In genomic region chr4:76512000-76512399, GRCh38 we compare ENCODE assay signal across 25 cellular contexts.
DNase-seq lines count a peak whose midpoint lies in the region; ATAC-seq and TF ChIP-seq lines count a peak whose summit lies in the region.
"Had no signal": no experiment of that assay in that cellular context is flagged by ENCODE, and none has a peak within 500 bp of the region (broad histone marks: within the 10 kb centered on the region; RNA-seq: fewer than 3 reads in every experiment).

No MANE protein-coding gene starts in this region.

- ATAC-seq in HG03442 (IDR thresholded peaks at IDR 0.05; ENCODE audit: unreplicated experiment) (no peak), natural killer cell (no peak)
- no peak for ATAC-seq in stimulated activated memory B cell treated with anti-CD40 and anti-IgM and Interleukin-4, amounts not matched to agents 10 μg/mL and 1 μg/mL and 100 μg/mL, for 72 hours
- ATAC-seq: stimulated activated naive CD8-positive, alpha-beta T cell treated with anti-CD3 and anti-CD28 coated beads, Interleukin-15, amount 100 ng/mL, for 72 hours had no signal

- H3K9me3 ChIP-seq in Loucy (ENCODE audit: insufficient read depth, low read depth, low read length) (peaks cover 5% of the 10 kb centered on the region; the same call in 1 of the 2 replicates), hepatocyte (ENCODE audit: low read depth) (no peaks in the 10 kb centered on the region), trophoblast cell (ENCODE audit: insufficient read depth, low read depth, low read length) (no peaks in the 10 kb centered on the region)
- H3K9me3 ChIP-seq: HAP-1, prostate gland, tibial artery had no signal

- 0 out of 2 replicates have a peak, but pooled peaks cover 9% of the 10 kb centered on the region for H3F3A ChIP-seq in Loucy (ENCODE audit: low read depth)

- no peak overlapping the region for H4K8ac ChIP-seq in trophoblast cell (ENCODE audit: low read depth, low read length)

- H3K27ac ChIP-seq in C4-2B: peak overlapping the region; percentile 70
- H3K27ac ChIP-seq in hepatocyte: peak overlapping the region; percentile 62
- H3K27ac ChIP-seq in trophoblast cell (ENCODE audit: low read depth, low read length): no peak overlapping the region
- H3K27ac ChIP-seq: prostate gland, tibial artery had no signal

- H3K36me3 Mint-ChIP-seq in stimulated activated memory B cell treated with anti-CD40 and anti-IgM and Interleukin-4, amounts not matched to agents 10 μg/mL and 1 μg/mL and 100 μg/mL, for 72 hours: no peaks in the 10 kb centered on the region
- H3K36me3 Mint-ChIP-seq in natural killer cell: peaks cover 8% of the 10 kb centered on the region

- no peaks in the 10 kb centered on the region for H3K36me3 ChIP-seq in Loucy (ENCODE audit: insufficient read depth, low read length)
- no peaks in the 10 kb centered on the region for H3K36me3 ChIP-seq in hepatocyte (replicated peaks; ENCODE audit: insufficient read depth, low read depth)
- H3K36me3 ChIP-seq in trophoblast cell (ENCODE audit: control insufficient read depth in 1 of 2, insufficient read depth in 2 of 2, low read length in 2 of 2): no peaks in the 10 kb centered on the region
- H3K36me3 ChIP-seq: HAP-1, prostate gland, tibial artery had no signal

- DNase-seq in hepatocyte (ENCODE audit: low spot score) (no peak), trophoblast cell (no peak), NCI-H510A (lab: John Stamatoyannopoulos, UW) (no peak), natural killer cell (no peak)
- DNase-seq: activated CD4-positive, alpha-beta T cell treated with anti-CD3 and anti-CD28 coated beads, Interleukin-2, amount 10 ng/mL, durations not matched to agents 24 days and 14 days; activated naive CD4-positive, alpha-beta T cell; activated T-cell treated with anti-CD3 and anti-CD28 coated beads, Interleukin-2, amount 50 U/mL, for 48 hours; body of pancreas; COR-L47; DMS79 treated with DMSO at 0.1 percent for 48 hours; Karpas-422; kidney; NCI-H524 treated with DMSO at 0.1 percent for 48 hours; NK-92 treated with Interleukin-12 subunit alpha and Interleukin-12 subunit beta, amount 100 ng/mL, for 24 hours; SHP77; stimulated activated naive CD8-positive, alpha-beta T cell treated with anti-CD3 and anti-CD28 coated beads, Interleukin-15, amount 100 ng/mL, for 72 hours; tibial artery had no signal

- H3K4ac ChIP-seq in trophoblast cell (ENCODE audit: low read depth, low read length): no peak overlapping the region

- intact Hi-C loops in natural killer cell (cut with micrococcal nuclease): no loop called here

- H2AK5ac ChIP-seq in trophoblast cell (ENCODE audit: low read length): peak overlapping the region; percentile 39

- H3K4me3 Mint-ChIP-seq in stimulated activated memory B cell treated with anti-CD40 and anti-IgM and Interleukin-4, amounts not matched to agents 10 μg/mL and 1 μg/mL and 100 μg/mL, for 72 hours: no peak overlapping the region
- H3K4me3 Mint-ChIP-seq in natural killer cell: no peak overlapping the region
- H3K4me3 Mint-ChIP-seq: activated CD4-positive, alpha-beta T cell treated with anti-CD3 and anti-CD28 coated beads, Interleukin-2, amount 10 ng/mL, durations not matched to agents 24 days and 14 days; B cell; stimulated activated naive CD8-positive, alpha-beta T cell treated with anti-CD3 and anti-CD28 coated beads, Interleukin-15, amount 100 ng/mL, for 72 hours had no signal

- H3K9me2 ChIP-seq in Loucy (replicated peaks; ENCODE audit: low read depth, low read length): no peaks in the 10 kb centered on the region
- H3K9me2 ChIP-seq in hepatocyte (replicated peaks; ENCODE audit: insufficient read depth): no peaks in the 10 kb centered on the region

- H3K9ac ChIP-seq in Loucy (ENCODE audit: low read depth, low read length, poor library complexity, severe bottlenecking) (no peak overlapping the region), trophoblast cell (ENCODE audit: low read length) (no peak overlapping the region)

- H3K4me1 ChIP-seq in Loucy (ENCODE audit: insufficient read depth, low read length, poor library complexity, severe bottlenecking) (no peaks in the 10 kb centered on the region), hepatocyte (ENCODE audit: insufficient read depth) (peaks cover 9% of the 10 kb centered on the region), trophoblast cell (ENCODE audit: control insufficient read depth in 1 of 2, insufficient read depth in 2 of 2, low read length in 2 of 2) (peaks cover 0 to 4% of the 10 kb centered on the region in 2 experiments)
- H3K4me1 ChIP-seq: HAP-1, prostate gland had no signal

- WGBS in hepatocyte (ENCODE audit: low lambda C conversion rate, missing lambda C conversion rate): 100% methylated on average over 1 of the region's 1 CpG
- WGBS in trophoblast cell (ENCODE audit: extremely low coverage, insufficient coverage, insufficient read length): no CpG with 5 or more reads among the region's 1 CpG

- H2BK12ac ChIP-seq in trophoblast cell (ENCODE audit: low read length): peak overlapping the region; percentile 19

- H3K4me3 ChIP-seq in Loucy (ENCODE audit: low read length, poor library complexity, severe bottlenecking): no peak overlapping the region
- no peak overlapping the region for H3K4me3 ChIP-seq in hepatocyte
- no peak overlapping the region for H3K4me3 ChIP-seq in trophoblast cell (ENCODE audit: low read depth, low read length)
- H3K4me3 ChIP-seq: body of pancreas, HAP-1, lung, prostate gland, tibial artery had no signal

- peak overlapping the region; percentile 45 for H4K91ac ChIP-seq in trophoblast cell (ENCODE audit: low read depth, low read length)

- no peak overlapping the region for H3K4me2 ChIP-seq in Loucy (ENCODE audit: low read depth, low read length, poor library complexity, severe bottlenecking)
- H3K4me2 ChIP-seq in hepatocyte: no peak overlapping the region
- H3K4me2 ChIP-seq in trophoblast cell (ENCODE audit: low read length): no peak overlapping the region

- no peaks in the 10 kb centered on the region for H3K27me3 ChIP-seq in Loucy (ENCODE audit: insufficient read depth, low read length, poor library complexity, severe bottlenecking)
- H3K27me3 ChIP-seq in hepatocyte: no peaks in the 10 kb centered on the region
- no peaks in the 10 kb centered on the region for H3K27me3 ChIP-seq in trophoblast cell (ENCODE audit: insufficient read depth, low read length)
- H3K27me3 ChIP-seq: body of pancreas, tibial artery had no signal

- no peaks in the 10 kb centered on the region for H3K27me3 Mint-ChIP-seq in stimulated activated memory B cell treated with anti-CD40 and anti-IgM and Interleukin-4, amounts not matched to agents 10 μg/mL and 1 μg/mL and 100 μg/mL, for 72 hours
- H3K27me3 Mint-ChIP-seq in natural killer cell (ENCODE audit: low read depth in 2 of 2): peaks cover 0 to 2% of the 10 kb centered on the region in 2 donors
- H3K27me3 Mint-ChIP-seq: activated CD4-positive, alpha-beta T cell treated with anti-CD3 and anti-CD28 coated beads, Interleukin-2, amount 10 ng/mL, durations not matched to agents 24 days and 14 days; B cell; stimulated activated naive CD8-positive, alpha-beta T cell treated with anti-CD3 and anti-CD28 coated beads, Interleukin-15, amount 100 ng/mL, for 72 hours had no signal

- peak overlapping the region; percentile 29 for H3K18ac ChIP-seq in trophoblast cell (ENCODE audit: low read length)

- H2BK120ac ChIP-seq in trophoblast cell (ENCODE audit: insufficient read depth, low read length, poor library complexity): peak overlapping the region; percentile 83

- peak overlapping the region; percentile 9 for H2BK5ac ChIP-seq in trophoblast cell (ENCODE audit: low read depth, low read length, poor library complexity)

- H3K23ac ChIP-seq in trophoblast cell (ENCODE audit: low read length): no peak overlapping the region

- no peak overlapping the region for H3K27ac Mint-ChIP-seq in stimulated activated memory B cell treated with anti-CD40 and anti-IgM and Interleukin-4, amounts not matched to agents 10 μg/mL and 1 μg/mL and 100 μg/mL, for 72 hours
- no peak overlapping the region for H3K27ac Mint-ChIP-seq in natural killer cell
- H3K27ac Mint-ChIP-seq: activated CD4-positive, alpha-beta T cell treated with anti-CD3 and anti-CD28 coated beads, Interleukin-2, amount 10 ng/mL, durations not matched to agents 24 days and 14 days; B cell had no signal

- H3K79me1 ChIP-seq in trophoblast cell (ENCODE audit: low read length): peaks cover 9% of the 10 kb centered on the region

- H4K20me1 ChIP-seq in Loucy (ENCODE audit: insufficient read depth, low read length, poor library complexity, severe bottlenecking) (no peaks in the 10 kb centered on the region), hepatocyte (ENCODE audit: insufficient read depth, poor library complexity, severe bottlenecking) (no peaks in the 10 kb centered on the region)

- H3K79me2 ChIP-seq in Loucy (ENCODE audit: insufficient read depth, low read length): no peaks in the 10 kb centered on the region
- no peaks in the 10 kb centered on the region for H3K79me2 ChIP-seq in hepatocyte
- H3K79me2 ChIP-seq in trophoblast cell (ENCODE audit: control insufficient read depth, insufficient read depth, low read length, poor library complexity): peaks cover 1% of the 10 kb centered on the region

- no peak overlapping the region for H3K14ac ChIP-seq in trophoblast cell (ENCODE audit: low read length)

- H3K4me1 Mint-ChIP-seq in stimulated activated memory B cell treated with anti-CD40 and anti-IgM and Interleukin-4, amounts not matched to agents 10 μg/mL and 1 μg/mL and 100 μg/mL, for 72 hours: peaks cover 7% of the 10 kb centered on the region
- H3K4me1 Mint-ChIP-seq in natural killer cell: no peaks in the 10 kb centered on the region
- H3K4me1 Mint-ChIP-seq: activated CD4-positive, alpha-beta T cell treated with anti-CD3 and anti-CD28 coated beads, Interleukin-2, amount 10 ng/mL, durations not matched to agents 24 days and 14 days; B cell had no signal

- H4K12ac ChIP-seq in trophoblast cell (ENCODE audit: low read depth, low read length): no peak overlapping the region

- TF ChIP-seq CTCF in C4-2B (conservative IDR thresholded peaks at IDR 0.05) (no peak), Loucy (conservative IDR thresholded peaks at IDR 0.05; ENCODE audit: low read length) (no peak), hepatocyte (IDR thresholded peaks at IDR 0.05; ENCODE audit: poor library complexity) (no peak), natural killer cell (IDR thresholded peaks at IDR 0.05) (no peak)

- peaks cover 3% of the 10 kb centered on the region for H3K9me3 Mint-ChIP-seq in stimulated activated memory B cell treated with anti-CD40 and anti-IgM and Interleukin-4, amounts not matched to agents 10 μg/mL and 1 μg/mL and 100 μg/mL, for 72 hours
- no peaks in the 10 kb centered on the region for H3K9me3 Mint-ChIP-seq in natural killer cell
- H3K9me3 Mint-ChIP-seq: activated CD4-positive, alpha-beta T cell treated with anti-CD3 and anti-CD28 coated beads, Interleukin-2, amount 10 ng/mL, durations not matched to agents 24 days and 14 days; stimulated activated naive CD8-positive, alpha-beta T cell treated with anti-CD3 and anti-CD28 coated beads, Interleukin-15, amount 100 ng/mL, for 72 hours had no signal

- H2AFZ ChIP-seq in Loucy (ENCODE audit: low read length) (peak overlapping the region; percentile 53; the same call in 1 of the 2 replicates), hepatocyte (no peak overlapping the region), trophoblast cell (ENCODE audit: insufficient read depth, low read length, poor library complexity) (no peak overlapping the region)
